ENCODE assay signal across 11 cellular contexts in genomic region chr4:76279462-76279861, GRCh38. TPM values are rescaled to one million over a fixed set of nuclear protein-coding genes. Genes with fewer than 3 reads are reported as not detected.
DNase-seq lines count a peak whose midpoint lies in the region; ATAC-seq and TF ChIP-seq lines count a peak whose summit lies in the region.
"Had no signal": no experiment of that assay in that cellular context is flagged by ENCODE, and none has a peak within 500 bp of the region (broad histone marks: within the 10 kb centered on the region; RNA-seq: fewer than 3 reads in every experiment).

No MANE protein-coding gene starts in this region.

- intact Hi-C loops in CD14-positive monocyte (cut with micrococcal nuclease): no loop called here

- H3K9me2 ChIP-seq in MM.1S (replicated peaks; ENCODE audit: insufficient read depth, low read length): no peaks in the 10 kb centered on the region

- H3K27me3 Mint-ChIP-seq in stimulated activated naive CD8-positive, alpha-beta T cell treated with anti-CD3 and anti-CD28 coated beads, Interleukin-15, amount 100 ng/mL, for 72 hours: peaks cover 31% of the 10 kb centered on the region
- peaks cover 20% of the 10 kb centered on the region for H3K27me3 Mint-ChIP-seq in activated T-helper 17 cell treated with anti-CD3 and anti-CD28 coated beads, Interleukin-2, amount 50 U/mL, for 72 hours
- no peaks in the 10 kb centered on the region for H3K27me3 Mint-ChIP-seq in CD14-positive monocyte (ENCODE audit: low read depth in 3 of 3)

- no peaks in the 10 kb centered on the region for H3K9me3 Mint-ChIP-seq in stimulated activated naive CD8-positive, alpha-beta T cell treated with anti-CD3 and anti-CD28 coated beads, Interleukin-15, amount 100 ng/mL, for 72 hours
- no peaks in the 10 kb centered on the region for H3K9me3 Mint-ChIP-seq in activated T-helper 17 cell treated with anti-CD3 and anti-CD28 coated beads, Interleukin-2, amount 50 U/mL, for 72 hours
- no peaks in the 10 kb centered on the region for H3K9me3 Mint-ChIP-seq in CD14-positive monocyte

- H3K4me3 ChIP-seq in MM.1S (ENCODE audit: low read length): no peak overlapping the region
- H3K4me3 ChIP-seq: thyroid gland had no signal

- H2AFZ ChIP-seq in MM.1S (ENCODE audit: low read length): no peak overlapping the region

- no peak overlapping the region for H3K9ac ChIP-seq in MM.1S (ENCODE audit: low read length)

- H3K27me3 ChIP-seq in MM.1S (replicated peaks; ENCODE audit: insufficient read depth, low read length): no peaks in the 10 kb centered on the region
- H3K27me3 ChIP-seq: thyroid gland had no signal

- H3K27ac ChIP-seq in MM.1S (ENCODE audit: low read length): no peak overlapping the region
- H3K27ac ChIP-seq: thyroid gland had no signal

- ATAC-seq in stimulated activated naive CD8-positive, alpha-beta T cell treated with anti-CD3 and anti-CD28 coated beads, Interleukin-15, amount 100 ng/mL, for 72 hours: peak; percentile 76
- ATAC-seq in stimulated activated naive CD8-positive, alpha-beta T cell treated with anti-CD3 and anti-CD28 coated beads, Interleukin-15, Interleukin-2, amounts not matched to agents 100 U/mL and 50 U/mL, for 24 hours: no peak
- ATAC-seq in activated T-helper 17 cell treated with anti-CD3 and anti-CD28 coated beads, Interleukin-2, amount 50 U/mL, for 72 hours (replicated peaks): peak; percentile 65
- no peak for ATAC-seq in HG03354 (IDR thresholded peaks at IDR 0.05; ENCODE audit: poor library complexity, severe bottlenecking, unreplicated experiment)
- ATAC-seq: Right ventricle myocardium inferior had no signal

- peak; percentile 44 for TF ChIP-seq CTCF in MM.1S (IDR thresholded peaks at IDR 0.05; ENCODE audit: low read length)
- TF ChIP-seq CTCF in CD14-positive monocyte (IDR thresholded peaks at IDR 0.05): no peak

- no peaks in the 10 kb centered on the region for H3K79me2 ChIP-seq in MM.1S (ENCODE audit: low read length)

- no peaks in the 10 kb centered on the region for H3K4me1 Mint-ChIP-seq in stimulated activated naive CD8-positive, alpha-beta T cell treated with anti-CD3 and anti-CD28 coated beads, Interleukin-15, amount 100 ng/mL, for 72 hours
- no peaks in the 10 kb centered on the region for H3K4me1 Mint-ChIP-seq in activated T-helper 17 cell treated with anti-CD3 and anti-CD28 coated beads, Interleukin-2, amount 50 U/mL, for 72 hours
- H3K4me1 Mint-ChIP-seq in CD14-positive monocyte: peaks cover 19% of the 10 kb centered on the region

- H3K36me3 ChIP-seq in MM.1S (replicated peaks; ENCODE audit: insufficient read depth, low read length): no peaks in the 10 kb centered on the region
- H3K36me3 ChIP-seq: BE2C, thyroid gland had no signal

- H3K4me2 ChIP-seq in MM.1S (ENCODE audit: low read depth, low read length): no peak overlapping the region

- H4K20me1 ChIP-seq in MM.1S (ENCODE audit: insufficient read depth, low read length): no peaks in the 10 kb centered on the region

- no peak overlapping the region for H3K27ac Mint-ChIP-seq in stimulated activated naive CD8-positive, alpha-beta T cell treated with anti-CD3 and anti-CD28 coated beads, Interleukin-15, amount 100 ng/mL, for 72 hours
- no peak overlapping the region for H3K27ac Mint-ChIP-seq in activated T-helper 17 cell treated with anti-CD3 and anti-CD28 coated beads, Interleukin-2, amount 50 U/mL, for 72 hours
- H3K27ac Mint-ChIP-seq in CD14-positive monocyte: no peak overlapping the region

- DNase-seq in stimulated activated naive CD8-positive, alpha-beta T cell treated with anti-CD3 and anti-CD28 coated beads, Interleukin-15, amount 100 ng/mL, for 72 hours: peak in 1 of 2 donors; percentile 20
- no peak for DNase-seq in stimulated activated naive CD8-positive, alpha-beta T cell treated with anti-CD3 and anti-CD28 coated beads, Interleukin-15, Interleukin-2, amounts not matched to agents 100 U/mL and 50 U/mL, for 24 hours
- DNase-seq in MM.1S (peak; percentile 40), NCI-H2029 treated with DMSO at 0.1 percent for 48 hours (lab: John Stamatoyannopoulos, UW) (no peak), CD14-positive monocyte (ENCODE audit: low spot score) (no peak)
- DNase-seq: BE2C, thyroid gland had no signal

- no peaks in the 10 kb centered on the region for H3K36me3 Mint-ChIP-seq in activated T-helper 17 cell treated with anti-CD3 and anti-CD28 coated beads, Interleukin-2, amount 50 U/mL, for 72 hours (ENCODE audit: low read depth)
- H3K36me3 Mint-ChIP-seq in CD14-positive monocyte: no peaks in the 10 kb centered on the region

- H3K9me3 ChIP-seq in MM.1S (replicated peaks; ENCODE audit: insufficient read depth, low read length): no peaks in the 10 kb centered on the region
- H3K9me3 ChIP-seq: BE2C, thyroid gland had no signal

- no peaks in the 10 kb centered on the region for H3K4me1 ChIP-seq in MM.1S (ENCODE audit: low read length)
- H3K4me1 ChIP-seq: BE2C, thyroid gland had no signal

- no peak overlapping the region for H3K4me3 Mint-ChIP-seq in stimulated activated naive CD8-positive, alpha-beta T cell treated with anti-CD3 and anti-CD28 coated beads, Interleukin-15, amount 100 ng/mL, for 72 hours
- no peak overlapping the region for H3K4me3 Mint-ChIP-seq in activated T-helper 17 cell treated with anti-CD3 and anti-CD28 coated beads, Interleukin-2, amount 50 U/mL, for 72 hours
- no peak overlapping the region for H3K4me3 Mint-ChIP-seq in CD14-positive monocyte

- no peaks in the 10 kb centered on the region for H3F3A ChIP-seq in MM.1S (ENCODE audit: insufficient read depth, low read length)

RNA-seq across cellular contexts. Expression of gene STBD1, which starts 27.1 kb away (rescaled TPM):
- 1 to 10 TPM; 1.0 to 1.8 TPM for total RNA-seq in activated T-helper 17 cell treated with anti-CD3 and anti-CD28 coated beads, Interleukin-2, amount 50 U/mL, for 72 hours
- polyA plus RNA-seq in CD14-positive monocyte: 1 to 10 TPM; 1.2 to 1.5 TPM

RNA-seq across cellular contexts. Expression of gene FAM47E, which starts 27.9 kb away (rescaled TPM):
- total RNA-seq in activated T-helper 17 cell treated with anti-CD3 and anti-CD28 coated beads, Interleukin-2, amount 50 U/mL, for 72 hours: not detected
- not detected for polyA plus RNA-seq in CD14-positive monocyte
- total RNA-seq: T-helper 2 cell treated with Interferon-gamma antibody and Interleukin-4, amounts not matched to agents 100 ng/mL and 5 ng/mL, for 36 hours had no signal

Comparison
In these comparisons a context has a peak if more than half of its experiments do, and no peak if none do; other contexts are left out.
1. ATAC-seq: peak in stimulated activated naive CD8-positive, alpha-beta T cell treated with anti-CD3 and anti-CD28 coated beads, Interleukin-15, amount 100 ng/mL, for 72 hours (single experiment) and activated T-helper 17 cell treated with anti-CD3 and anti-CD28 coated beads, Interleukin-2, amount 50 U/mL, for 72 hours (single experiment); none in stimulated activated naive CD8-positive, alpha-beta T cell treated with anti-CD3 and anti-CD28 coated beads, Interleukin-15, Interleukin-2, amounts not matched to agents 100 U/mL and 50 U/mL, for 24 hours (single experiment) and HG03354 (single experiment).